Comparison of ENCODE assay signal across 29 cellular contexts in the genomic region with DNA sequence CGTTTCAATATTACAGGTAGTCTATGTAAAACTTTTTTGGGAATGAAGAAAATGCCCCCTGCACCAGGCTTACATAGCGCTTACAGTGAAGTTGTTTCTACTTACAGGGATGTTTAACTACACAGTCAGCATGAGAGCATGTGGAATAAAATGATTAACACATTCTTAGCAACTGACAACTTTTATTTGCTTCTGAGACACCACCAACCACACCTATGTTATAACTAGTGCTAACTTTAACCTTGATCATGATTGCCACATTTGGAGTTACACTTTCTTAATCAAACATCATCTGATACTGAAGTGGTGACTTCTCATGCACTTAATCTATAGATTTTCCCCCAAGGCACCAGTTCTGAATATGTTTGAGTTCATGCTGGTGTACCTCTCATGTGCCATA. TPM values are rescaled to one million over a fixed set of nuclear protein-coding genes. Genes with fewer than 3 reads are reported as not detected.
DNase-seq lines count a peak whose midpoint lies in the region; ATAC-seq, FAIRE-seq and TF ChIP-seq lines count a peak whose summit lies in the region.
"Had no signal": no experiment of that assay in that cellular context is flagged by ENCODE, and none has a peak within 500 bp of the region (broad histone marks: within the 10 kb centered on the region; RNA-seq: fewer than 3 reads in every experiment).

No MANE protein-coding gene starts in this region.

- peak; percentile 71 for ATAC-seq in mucosa of descending colon
- ATAC-seq: GM12878 had no signal

- no peak for FAIRE-seq in bronchial epithelial cell (lab: Jason Lieb, UNC)
- FAIRE-seq: A204.1, GM12878, GM12892, GM18507 had no signal

- peaks cover 26% of the 10 kb centered on the region for H3K27me3 Mint-ChIP-seq in chondrocyte (ENCODE audit: low read depth)
- H3K27me3 Mint-ChIP-seq: CD4-positive, alpha-beta memory T cell had no signal

- no peaks in the 10 kb centered on the region for H3K27me3 ChIP-seq in bronchial epithelial cell (ENCODE audit: control insufficient read depth, insufficient read depth, low read length)
- H3K27me3 ChIP-seq in left ventricle myocardium inferior (ENCODE audit: low read depth) = peaks cover 18% of the 10 kb centered on the region
- H3K27me3 ChIP-seq: BLaER1 had no signal

- no peaks in the 10 kb centered on the region for H3K36me3 Mint-ChIP-seq in chondrocyte (ENCODE audit: low read depth)
- H3K36me3 Mint-ChIP-seq: CD14-positive monocyte; CD4-positive, CD25-positive, alpha-beta regulatory T cell had no signal

- H3K9me3 Mint-ChIP-seq in chondrocyte (ENCODE audit: low read depth) = peaks cover 17% of the 10 kb centered on the region

- TF ChIP-seq CTCF in bronchial epithelial cell (IDR thresholded peaks at IDR 0.05; ENCODE audit: insufficient read depth, low read length, severe bottlenecking) = no peak
- TF ChIP-seq CTCF in mucosa of descending colon (IDR thresholded peaks at IDR 0.05) = no peak
- TF ChIP-seq CTCF in left ventricle myocardium inferior (IDR thresholded peaks at IDR 0.05; ENCODE audit: borderline replicate concordance) = no peak
- TF ChIP-seq CTCF in chondrocyte (IDR thresholded peaks at IDR 0.05) = no peak

- H3K27ac ChIP-seq in epithelial cell of prostate (peak overlapping the region; percentile 36), left ventricle myocardium inferior (replicated peaks) (no peak overlapping the region)
- H3K27ac ChIP-seq: BLaER1 had no signal

- H3K36me3 ChIP-seq in bronchial epithelial cell (ENCODE audit: control insufficient read depth, insufficient read depth, low read length) (no peaks in the 10 kb centered on the region), mucosa of descending colon (ENCODE audit: low read depth) (no peaks in the 10 kb centered on the region), left ventricle myocardium inferior (no peaks in the 10 kb centered on the region)
- H3K36me3 ChIP-seq: BE2C, BLaER1 had no signal

- H3K4me1 ChIP-seq in mucosa of descending colon (ENCODE audit: low read depth) (no peaks in the 10 kb centered on the region), left ventricle myocardium inferior (no peaks in the 10 kb centered on the region)
- H3K4me1 ChIP-seq: BE2C, BLaER1 had no signal

- peaks cover 14% of the 10 kb centered on the region for H3K9me3 ChIP-seq in mucosa of descending colon
- H3K9me3 ChIP-seq in left ventricle myocardium inferior (replicated peaks) = peaks cover 21% of the 10 kb centered on the region
- H3K9me3 ChIP-seq: BE2C had no signal

- H3K4me1 Mint-ChIP-seq in chondrocyte (ENCODE audit: low read depth) = no peaks in the 10 kb centered on the region
- H3K4me1 Mint-ChIP-seq: CD14-positive monocyte; CD4-positive, alpha-beta memory T cell; CD4-positive, CD25-positive, alpha-beta regulatory T cell; CD8-positive, alpha-beta memory T cell had no signal

- no peak overlapping the region for H3K4me3 Mint-ChIP-seq in chondrocyte (ENCODE audit: unreplicated experiment)
- H3K4me3 Mint-ChIP-seq: CD14-positive monocyte; CD4-positive, alpha-beta memory T cell; CD4-positive, CD25-positive, alpha-beta regulatory T cell; CD8-positive, alpha-beta memory T cell had no signal

- DNase-seq in bronchial epithelial cell (ENCODE audit: low read depth) (peak; percentile 59), epithelial cell of prostate (ENCODE audit: low read depth, low spot score) (no peak), kidney tubule cell (ENCODE audit: low spot score) (peak; percentile 44), mucosa of descending colon (no peak), left ventricle myocardium inferior (no peak), chondrocyte (ENCODE audit: low spot score) (no peak), NCI-H146 (lab: John Stamatoyannopoulos, UW) (no peak), kidney glomerular epithelial cell (lab: John Stamatoyannopoulos, UW) (no peak)
- DNase-seq: 8988T; ACHN; BE2C; C1 segment of cervical spinal cord; CD4-positive, alpha-beta memory T cell; CD4-positive, CD25-positive, alpha-beta regulatory T cell; CD8-positive, alpha-beta memory T cell; COR-L47; DMS 273 treated with DMSO at 0.1 percent for 48 hours; DMS153; DMS53; DMS79; DND-41; EL; GDM1 had no signal

- H3K27ac Mint-ChIP-seq in chondrocyte (ENCODE audit: unreplicated experiment) = no peak overlapping the region
- H3K27ac Mint-ChIP-seq: CD14-positive monocyte; CD4-positive, alpha-beta memory T cell; CD4-positive, CD25-positive, alpha-beta regulatory T cell; CD8-positive, alpha-beta memory T cell had no signal

- intact Hi-C loops in mucosa of descending colon (cut with DNase I, micrococcal nuclease) (no loop called here), left ventricle myocardium inferior (cut with micrococcal nuclease) (no loop called here)

- H3K4me3 ChIP-seq in bronchial epithelial cell (ENCODE audit: low read depth, low read length) (no peak overlapping the region), mucosa of descending colon (no peak overlapping the region), left ventricle myocardium inferior (no peak overlapping the region)
- H3K4me3 ChIP-seq: BLaER1, GM12878 had no signal

RNA-seq across cellular contexts. Expression of a gene that starts 20.3 kb away (rescaled TPM):
- total RNA-seq in bronchial epithelial cell = 9.0 and 14.0 TPM in 2 replicates
- 10 to 100 TPM; 10.5 to 12.3 (median 11.2) TPM for total RNA-seq in mucosa of descending colon
- 5.7 TPM for total RNA-seq in left ventricle myocardium inferior
- total RNA-seq in chondrocyte = 5.0 to 7.6 TPM (median 5.6 TPM) in 3 replicates

Comparison
In these comparisons a context has a peak if more than half of its experiments do, and no peak if none do; other contexts are left out.
1. DNase-seq: peak in bronchial epithelial cell (single experiment) and kidney tubule cell (single experiment); none in epithelial cell of prostate (single experiment), mucosa of descending colon (0 of 3), left ventricle myocardium inferior (single experiment), chondrocyte (single experiment), NCI-H146 (single experiment) and kidney glomerular epithelial cell (single experiment).